Comparison of ENCODE assay signal across 8 cellular contexts in genomic region chr17:34961093-34961911, GRCh38. TPM values are rescaled to one million over a fixed set of nuclear protein-coding genes. Genes with fewer than 3 reads are reported as not detected.
DNase-seq lines count a peak whose midpoint lies in the region; ATAC-seq and TF ChIP-seq lines count a peak whose summit lies in the region.

A gene with protein sequence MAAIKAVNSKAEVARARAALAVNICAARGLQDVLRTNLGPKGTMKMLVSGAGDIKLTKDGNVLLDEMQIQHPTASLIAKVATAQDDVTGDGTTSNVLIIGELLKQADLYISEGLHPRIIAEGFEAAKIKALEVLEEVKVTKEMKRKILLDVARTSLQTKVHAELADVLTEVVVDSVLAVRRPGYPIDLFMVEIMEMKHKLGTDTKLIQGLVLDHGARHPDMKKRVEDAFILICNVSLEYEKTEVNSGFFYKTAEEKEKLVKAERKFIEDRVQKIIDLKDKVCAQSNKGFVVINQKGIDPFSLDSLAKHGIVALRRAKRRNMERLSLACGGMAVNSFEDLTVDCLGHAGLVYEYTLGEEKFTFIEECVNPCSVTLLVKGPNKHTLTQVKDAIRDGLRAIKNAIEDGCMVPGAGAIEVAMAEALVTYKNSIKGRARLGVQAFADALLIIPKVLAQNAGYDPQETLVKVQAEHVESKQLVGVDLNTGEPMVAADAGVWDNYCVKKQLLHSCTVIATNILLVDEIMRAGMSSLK (minus strand): TSS chr17:34961460. CDS start chr17:34961393, 67 bp downstream.
A gene with protein sequence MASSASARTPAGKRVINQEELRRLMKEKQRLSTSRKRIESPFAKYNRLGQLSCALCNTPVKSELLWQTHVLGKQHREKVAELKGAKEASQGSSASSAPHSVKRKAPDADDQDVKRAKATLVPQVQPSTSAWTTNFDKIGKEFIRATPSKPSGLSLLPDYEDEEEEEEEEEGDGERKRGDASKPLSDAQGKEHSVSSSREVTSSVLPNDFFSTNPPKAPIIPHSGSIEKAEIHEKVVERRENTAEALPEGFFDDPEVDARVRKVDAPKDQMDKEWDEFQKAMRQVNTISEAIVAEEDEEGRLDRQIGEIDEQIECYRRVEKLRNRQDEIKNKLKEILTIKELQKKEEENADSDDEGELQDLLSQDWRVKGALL (plus strand): TSS chr17:34961540. CDS start chr17:34961567, 27 bp downstream.

- peaks cover 11 to 18% of the 10 kb centered on the region in 2 donors for H3K4me1 ChIP-seq in duodenal mucosa (ENCODE audit: control insufficient read depth in 1 of 2, insufficient read depth in 2 of 2, low read length in 2 of 2)
- H3K4me1 ChIP-seq in right lobe of liver: peaks cover 0 to 16% (median 3%) of the 10 kb centered on the region in 4 donors

- no peaks in the 10 kb centered on the region for H3K9me3 Mint-ChIP-seq in activated CD4-positive, alpha-beta memory T cell treated with anti-CD3 and anti-CD28 coated beads for 36 hours

- intact Hi-C loops in activated CD4-positive, alpha-beta memory T cell treated with anti-CD3 and anti-CD28 coated beads for 36 hours (cut with micrococcal nuclease): no loop called here
- intact Hi-C loops in right lobe of liver (cut with DNase I): no loop called here

- peaks cover 21% of the 10 kb centered on the region for H3K36me3 Mint-ChIP-seq in activated CD4-positive, alpha-beta memory T cell treated with anti-CD3 and anti-CD28 coated beads for 36 hours

- under 1% methylated on average over 49 of the region's 65 CpGs for WGBS in right lobe of liver (ENCODE audit: insufficient coverage, low coverage, low lambda C conversion rate, missing lambda C conversion rate)

- H3K27ac ChIP-seq in duodenal mucosa (ENCODE audit: low read depth, low read length) (peak within 1 kb of the TSS; percentile 93), right lobe of liver (peak within 1 kb of the TSS; percentile 87 to 88 (median 88))

- H3K27me3 ChIP-seq in duodenal mucosa (ENCODE audit: control insufficient read depth in 1 of 2, insufficient read depth in 2 of 2, low read length in 2 of 2): no peaks in the 10 kb centered on the region
- H3K27me3 ChIP-seq in right lobe of liver: no peaks in the 10 kb centered on the region

- peak within 1 kb of the TSS; percentile 100 for H3K4me3 Mint-ChIP-seq in activated CD4-positive, alpha-beta memory T cell treated with anti-CD3 and anti-CD28 coated beads for 36 hours

- DNase-seq in CD1c-positive myeloid dendritic cell (ENCODE audit: extremely low spot score): peak; percentile 98
- peak; percentile 97 for DNase-seq in NCI-H774 (lab: John Stamatoyannopoulos, UW)
- DNase-seq in activated CD4-positive, alpha-beta memory T cell treated with anti-CD3 and anti-CD28 coated beads for 36 hours: peak; percentile 96
- peak; percentile 88 to 94 (median 92) for DNase-seq in right lobe of liver
- DNase-seq in stimulated activated CD4-positive, alpha-beta T cell treated with anti-CD3 and anti-CD28 coated beads, Interleukin-4, amount 100 ng/mL, for 24 hours: peak; percentile 91

- CTCF ChIA-PET in activated CD4-positive, alpha-beta memory T cell treated with anti-CD3 and anti-CD28 coated beads for 36 hours (lab: Charles Lee): interaction anchor here (1.1 kb wide), 2 partner anchors 157 to 394 kb away, joined by 3 to 6 read pairs; no protein-coding TSS in a partner anchor

- H3K4me1 Mint-ChIP-seq in activated CD4-positive, alpha-beta memory T cell treated with anti-CD3 and anti-CD28 coated beads for 36 hours (ENCODE audit: low read depth): peaks cover 24% of the 10 kb centered on the region

- POLR2A ChIA-PET in activated CD4-positive, alpha-beta memory T cell treated with anti-CD3 and anti-CD28 coated beads for 36 hours (lab: Charles Lee): interaction anchor here (0.6 to 1.9 kb wide), 4 partner anchors 13 to 125 kb away, joined by 3 to 13 read pairs (median 5); partner anchors contain the start of gene LIG3

- H3K36me3 ChIP-seq in duodenal mucosa (ENCODE audit: control insufficient read depth in 1 of 2, insufficient read depth in 2 of 2, low read length in 2 of 2) (peaks cover 12 to 24% of the 10 kb centered on the region in 2 donors), right lobe of liver (peaks cover 0 to 15% (median 8%) of the 10 kb centered on the region in 4 donors)

- TF ChIP-seq POLR2A in right lobe of liver (IDR thresholded peaks at IDR 0.05): peak; percentile 61

- ATAC-seq in GM19397 (IDR thresholded peaks at IDR 0.05; ENCODE audit: unreplicated experiment): peak; percentile 90
- peak; percentile 84 for ATAC-seq in HG03571 (IDR thresholded peaks at IDR 0.05; ENCODE audit: unreplicated experiment)
- ATAC-seq in right lobe of liver: peak; percentile 92 to 99 (median 97)

- H3K9me3 ChIP-seq in duodenal mucosa (ENCODE audit: control insufficient read depth in 1 of 2, low read length in 2 of 2) (no peaks in the 10 kb centered on the region), right lobe of liver (no peaks in the 10 kb centered on the region)

- no peaks in the 10 kb centered on the region for H3K27me3 Mint-ChIP-seq in activated CD4-positive, alpha-beta memory T cell treated with anti-CD3 and anti-CD28 coated beads for 36 hours

- H3K4me3 ChIP-seq in duodenal mucosa (ENCODE audit: low read depth in 1 of 2, low read length in 2 of 2) (peak within 1 kb of the TSS; percentile 90 to 100), right lobe of liver (peak within 1 kb of the TSS; percentile 65 to 82 (median 71))

- TF ChIP-seq CTCF in right lobe of liver (IDR thresholded peaks at IDR 0.05): no peak

- peak within 1 kb of the TSS; percentile 96 to 99 for H3K9ac ChIP-seq in duodenal mucosa (ENCODE audit: low read depth in 1 of 2, low read length in 2 of 2)

- H3K27ac Mint-ChIP-seq in activated CD4-positive, alpha-beta memory T cell treated with anti-CD3 and anti-CD28 coated beads for 36 hours: peak within 1 kb of the TSS; percentile 97

RNA-seq across cellular contexts. Expression of the first gene that starts in this region (rescaled TPM):
- 1 to 10 TPM; 1.1 to 1.3 TPM for total RNA-seq in activated CD4-positive, alpha-beta memory T cell treated with anti-CD3 and anti-CD28 coated beads for 36 hours
- 1 to 10 TPM in 3 of 6 experiments, under 1 TPM in 3; 0.31 to 2.4 (median 1.1) TPM for total RNA-seq in right lobe of liver

RNA-seq across cellular contexts. Expression of the second gene that starts in this region (rescaled TPM):
- 10 to 100 TPM; 19.5 to 20.7 TPM for total RNA-seq in activated CD4-positive, alpha-beta memory T cell treated with anti-CD3 and anti-CD28 coated beads for 36 hours
- 1 to 10 TPM; 4.5 to 6.5 (median 4.8) TPM for total RNA-seq in right lobe of liver

Comparison
In these comparisons a context has a peak if more than half of its experiments do, and no peak if none do; other contexts are left out.
1. Peak in every context shown above with its lines: DNase-seq, ATAC-seq, H3K4me3 ChIP-seq and H3K27ac ChIP-seq.